Comparison of ENCODE assay signal across 8 cellular contexts in genomic region chr14:103546651-103547454, GRCh38. TPM values are rescaled to one million over a fixed set of nuclear protein-coding genes. Genes with fewer than 3 reads are reported as not detected.
DNase-seq lines count a peak whose midpoint lies in the region; ATAC-seq, FAIRE-seq and TF ChIP-seq lines count a peak whose summit lies in the region.

No MANE protein-coding gene starts in this region.

- ATAC-seq in upper lobe of left lung (ENCODE audit: low FRiP score in 2 of 2): peak; percentile 45 to 63
- no peak for ATAC-seq in HG02884 (IDR thresholded peaks at IDR 0.05; ENCODE audit: unreplicated experiment)

- H3K4me3 ChIP-seq in upper lobe of left lung: no peak overlapping the region

- peaks cover 36 to 55% (median 40%) of the 10 kb centered on the region in 4 donors for H3K4me1 ChIP-seq in upper lobe of left lung

- no peaks in the 10 kb centered on the region for H3K27me3 ChIP-seq in upper lobe of left lung

- H3K9me3 ChIP-seq in upper lobe of left lung: no peaks in the 10 kb centered on the region

- TF ChIP-seq CTCF in upper lobe of left lung (IDR thresholded peaks at IDR 0.05): peak; percentile 77 to 97 (median 95)

- FAIRE-seq in frontal cortex (lab: Jason Lieb, UNC): no peak

- WGBS in upper lobe of left lung, 2 donors: 32 to 36% methylated on average over 6 to 14 of the region's 21 CpGs

- H3K36me3 ChIP-seq in upper lobe of left lung: no peaks in the 10 kb centered on the region

- no peak overlapping the region for H3K27ac ChIP-seq in upper lobe of left lung

- TF ChIP-seq POLR2A in upper lobe of left lung (IDR thresholded peaks at IDR 0.05): peak in 1 of 4 donors; percentile 9

- TF ChIP-seq EP300 in upper lobe of left lung (IDR thresholded peaks at IDR 0.05): no peak

- DNase-seq in DMS114 treated with DMSO at 0.1 percent for 48 hours (lab: John Stamatoyannopoulos, UW; ENCODE audit: unreplicated experiment) (peak; percentile 18), HuH-7.5 (ENCODE audit: low spot score) (peak; percentile 91), RPMI7951 (ENCODE audit: low read depth) (peak; percentile 21), frontal cortex (ENCODE audit: low spot score in 2 of 2) (peak; percentile 80 to 87), pons (ENCODE audit: low spot score) (peak; percentile 73), upper lobe of left lung (peak; percentile 76 to 86)
- DNase-seq in activated effector memory CD4-positive, alpha-beta T cell treated with Interleukin-2 at 50 U/mL for 16 hours: peak; percentile 59

RNA-seq across cellular contexts. Expression of gene BAG5, which starts 15.6 kb away (rescaled TPM):
- total RNA-seq in RPMI7951 (2014; rRNA removed; shearing (Covaris generic)): 16.0 and 17.9 TPM in 2 replicates
- total RNA-seq in frontal cortex (51.4 TPM), upper lobe of left lung (10 to 100 TPM; 12.6 to 36.9 (median 27.1) TPM)

RNA-seq across cellular contexts. Expression of gene COA8, which starts 15.9 kb away (rescaled TPM):
- 28.4 and 48.0 TPM in 2 replicates for total RNA-seq in RPMI7951 (2014; rRNA removed; shearing (Covaris generic))
- total RNA-seq in frontal cortex: 38.3 TPM
- 10 to 100 TPM; 12.6 to 38.3 (median 28.6) TPM for total RNA-seq in upper lobe of left lung

RNA-seq across cellular contexts. Expression of gene TRMT61A, which starts 17.9 kb away (rescaled TPM):
- 3.8 and 5.3 TPM in 2 replicates for total RNA-seq in RPMI7951 (2014; rRNA removed; shearing (Covaris generic))
- total RNA-seq in frontal cortex (4.9 TPM), upper lobe of left lung (10 to 100 TPM in 5 of 6 donors, 1 to 10 TPM in 1; 6.7 to 25.1 (median 15.0) TPM)

RNA-seq across cellular contexts. Expression of gene CKB, which starts 24.2 kb away (rescaled TPM):
- total RNA-seq in RPMI7951 (2014; rRNA removed; shearing (Covaris generic)): 8.8 and 18.3 TPM in 2 replicates
- 260 TPM for total RNA-seq in frontal cortex
- 100 to 1,000 TPM; 168 to 303 (median 231) TPM for total RNA-seq in upper lobe of left lung

Comparison
In these comparisons a context has a peak if more than half of its experiments do, and no peak if none do; other contexts are left out.
1. DNase-seq: peak in every context shown above with its lines; median percentile 91 in HuH-7.5; 84 in frontal cortex; 81 in upper lobe of left lung; 73 in pons; 59 in activated effector memory CD4-positive, alpha-beta T cell treated with Interleukin-2 at 50 U/mL for 16 hours; 21 in RPMI7951; 18 in DMS114 treated with DMSO at 0.1 percent for 48 hours.